In genomic region chr11:84069048-84069447, GRCh38 we compare ENCODE assay signal across 26 cellular contexts.
"Had no signal": no experiment of that assay in that cellular context is flagged by ENCODE, and none has a peak within 500 bp of the region (broad histone marks: within the 10 kb centered on the region; RNA-seq: fewer than 3 reads in every experiment).

No MANE protein-coding gene starts in this region.

- H3K27me3 ChIP-seq: neutrophil, ovary, right lobe of liver, sigmoid colon, stomach, testis, tibial artery, transverse colon, upper lobe of right lung, uterus had no signal

- H3K36me3 ChIP-seq: neutrophil, ovary, right lobe of liver, sigmoid colon, stomach, tibial artery, transverse colon, upper lobe of right lung, uterus had no signal

- H3K9me3 ChIP-seq: neutrophil, ovary, psoas muscle, right lobe of liver, sigmoid colon, stomach, testis, tibial artery, transverse colon, upper lobe of right lung, uterus had no signal

- ATAC-seq: naive thymus-derived CD8-positive, alpha-beta T cell; natural killer cell treated with Interleukin-12 subunit alpha and Interleukin-12 subunit beta and Interleukin-15 and Interleukin-18, amount 100 ng/mL, for 72 hours; psoas muscle; right cardiac atrium; stimulated activated effector memory CD8-positive, alpha-beta T cell treated with anti-CD3 and anti-CD28 coated beads, Interleukin-12 subunit alpha, Interleukin-12 subunit beta, amount 100 ng/mL, for 72 hours; stimulated activated naive B cell treated with anti-CD40 and anti-IgM and Interleukin-4, amounts not matched to agents 10 μg/mL and 1 μg/mL and 100 μg/mL, for 72 hours; upper lobe of right lung had no signal

- H3K27ac ChIP-seq: neutrophil, ovary, parathyroid adenoma, psoas muscle, right lobe of liver, sigmoid colon, stomach, testis, tibial artery, transverse colon, upper lobe of right lung, uterus had no signal

- DNase-seq: naive thymus-derived CD8-positive, alpha-beta T cell; nephron progenitor cell; nucleus accumbens; ovary; posterior cingulate gyrus; psoas muscle; right cardiac atrium; right lobe of liver; sigmoid colon; small intestine; stimulated activated CD4-positive, alpha-beta T cell treated with anti-CD3 and anti-CD28 coated beads, Interleukin-15, amount 100 ng/mL, for 24 hours; stimulated activated CD4-positive, alpha-beta T cell treated with anti-CD3 and anti-CD28 coated beads, Interleukin-2, amount 100 ng/mL, for 24 hours; stimulated activated CD4-positive, alpha-beta T cell treated with anti-CD3 and anti-CD28 coated beads, Interleukin-2, amount 100 ng/mL, for 48 hours; stimulated activated CD4-positive, alpha-beta T cell treated with anti-CD3 and anti-CD28 coated beads, Interleukin-4, amount 100 ng/mL, for 24 hours; stimulated activated naive B cell treated with anti-CD40 and anti-IgM and Interleukin-4, amounts not matched to agents 10 μg/mL and 1 μg/mL and 100 μg/mL, for 72 hours; stimulated activated naive CD4-positive, alpha-beta T cell treated with Interleukin-2 at 50 U/mL for 16 hours; stomach; testis; tibial artery; transverse colon; upper lobe of right lung; uterus had no signal

- H2AFZ ChIP-seq: parathyroid adenoma had no signal

- H3K79me2 ChIP-seq: parathyroid adenoma had no signal

- H3K4me1 ChIP-seq: parathyroid adenoma, psoas muscle, right lobe of liver, sigmoid colon, stomach, testis, tibial artery, transverse colon, upper lobe of right lung, uterus had no signal

- H3K4me3 ChIP-seq: ovary, psoas muscle, right lobe of liver, sigmoid colon, stomach, testis, tibial artery, transverse colon, upper lobe of right lung, uterus had no signal
